Comparison of ENCODE assay signal across 8 cellular contexts in genomic region chr11:134207538-134208239, GRCh38. TPM values are rescaled to one million over a fixed set of nuclear protein-coding genes. Genes with fewer than 3 reads are reported as not detected.
DNase-seq lines count a peak whose midpoint lies in the region; ATAC-seq and TF ChIP-seq lines count a peak whose summit lies in the region.

No MANE protein-coding gene starts in this region.

- no peak overlapping the region for H3K27ac ChIP-seq in CD8-positive, alpha-beta T cell (ENCODE audit: low read depth, low read length)

- no peaks in the 10 kb centered on the region for H3K27me3 Mint-ChIP-seq in CD8-positive, alpha-beta T cell (ENCODE audit: low read depth)

- no peak overlapping the region for H3K4me3 Mint-ChIP-seq in CD8-positive, alpha-beta T cell

- H3K4me3 ChIP-seq in CD8-positive, alpha-beta T cell (ENCODE audit: low read depth, low read length), result no peak overlapping the region
- no peak overlapping the region for H3K4me3 ChIP-seq in fibroblast of the aortic adventitia (ENCODE audit: low read depth, low read length)

- DNase-seq in CD8-positive, alpha-beta T cell, result peak; percentile 37 to 76 (median 69)
- DNase-seq in activated T-cell treated with anti-CD3 and anti-CD28 coated beads for 24 hours (ENCODE audit: low read depth) (peak; percentile 50), fibroblast of the aortic adventitia (ENCODE audit: low read depth) (peak; percentile 22), omental fat pad (ENCODE audit: low spot score) (no peak), NOMO-1 treated with dmso at 0.1 percent for 144 hours (lab: John Stamatoyannopoulos, UW; ENCODE audit: unreplicated experiment) (no peak), cerebellar nuclear complex (lab: John Stamatoyannopoulos, UW) (no peak)
- DNase-seq in stimulated activated CD4-positive, alpha-beta T cell treated with anti-CD3 and anti-CD28 coated beads, Interleukin-15, amount 100 ng/mL, for 24 hours, result peak; percentile 75

- no peaks in the 10 kb centered on the region for H3K9me3 ChIP-seq in CD8-positive, alpha-beta T cell (ENCODE audit: low read length)

- H3K9me3 Mint-ChIP-seq in CD8-positive, alpha-beta T cell, result no peaks in the 10 kb centered on the region

- ATAC-seq in CD8-positive, alpha-beta T cell, result peak; percentile 36
- no peak for ATAC-seq in omental fat pad (ENCODE audit: low FRiP score)

- intact Hi-C loops in CD8-positive, alpha-beta T cell (cut with DNase I, micrococcal nuclease), result loop anchor here (1.0 to 5.0 kb wide), 6 partner anchors 17 to 240 kb away; partner anchors contain the start of genes GLB1L3 (in 2 of the 2), ACAD8 (in 1 of the 2), GLB1L2 (in 1 of the 2) and THYN1 (in 1 of the 2)

- H3K36me3 Mint-ChIP-seq in CD8-positive, alpha-beta T cell, result peaks cover 80% of the 10 kb centered on the region

- peaks cover 33% of the 10 kb centered on the region for H3K36me3 ChIP-seq in CD8-positive, alpha-beta T cell (ENCODE audit: insufficient read depth, low read length)

- TF ChIP-seq CTCF in CD8-positive, alpha-beta T cell (IDR thresholded peaks at IDR 0.05), result peak; percentile 92
- TF ChIP-seq CTCF in LNCAP (IDR thresholded peaks at IDR 0.05) (peak; percentile 87), fibroblast of the aortic adventitia (IDR thresholded peaks at IDR 0.05; ENCODE audit: insufficient read depth, low read length) (peak; percentile 61), omental fat pad (IDR thresholded peaks at IDR 0.05) (peak in 1 of 3 donors; percentile 40)

- H3K4me1 Mint-ChIP-seq in CD8-positive, alpha-beta T cell (ENCODE audit: low read depth), result peaks cover 2% of the 10 kb centered on the region

- POLR2A ChIA-PET in CD8-positive, alpha-beta T cell (lab: Charles Lee), result interaction anchor here (0.8 to 1.5 kb wide), 2 partner anchors 17 to 43 kb away, joined by 3 to 5 read pairs; partner anchors contain the start of genes NCAPD3 and VPS26B

- CTCF ChIA-PET in CD8-positive, alpha-beta T cell (lab: Charles Lee), result interaction anchor here (0.7 to 2.5 kb wide), 20 partner anchors 10 to 169 kb away, joined by 3 to 16 read pairs (median 4); partner anchors contain the start of genes ACAD8, GLB1L3, NCAPD3 and THYN1

- H3K27me3 ChIP-seq in CD8-positive, alpha-beta T cell (ENCODE audit: insufficient read depth, low read length), result no peaks in the 10 kb centered on the region

- no peaks in the 10 kb centered on the region for H3K4me1 ChIP-seq in CD8-positive, alpha-beta T cell (ENCODE audit: insufficient read depth, low read length)

- H3K27ac Mint-ChIP-seq in CD8-positive, alpha-beta T cell, result no peak overlapping the region

RNA-seq across cellular contexts. Expression of gene NCAPD3, which starts 16.1 kb away (rescaled TPM):
- 10 to 100 TPM; 30.2 to 30.4 TPM for total RNA-seq in CD8-positive, alpha-beta T cell
- total RNA-seq in fibroblast of the aortic adventitia (ENCODE audit: low replicate concordance) (10.8 and 29.7 TPM in 2 replicates), omental fat pad (10 to 100 TPM; 10.4 to 14.3 (median 11.2) TPM)

RNA-seq across cellular contexts. Expression of gene VPS26B, which starts 16.8 kb away (rescaled TPM):
- total RNA-seq in CD8-positive, alpha-beta T cell, result 10 to 100 TPM; 36.8 to 37.8 TPM
- total RNA-seq in fibroblast of the aortic adventitia (ENCODE audit: low replicate concordance) (41.7 and 43.3 TPM in 2 replicates), omental fat pad (10 to 100 TPM; 25.4 to 52.8 (median 37.0) TPM)

RNA-seq across cellular contexts. Expression of gene THYN1, which starts 45.5 kb away (rescaled TPM):
- 10 to 100 TPM; 27.1 to 31.5 TPM for total RNA-seq in CD8-positive, alpha-beta T cell
- total RNA-seq in fibroblast of the aortic adventitia (ENCODE audit: low replicate concordance), result 25.0 and 54.5 TPM in 2 replicates
- total RNA-seq in omental fat pad, result 10 to 100 TPM; 26.9 to 76.5 (median 59.6) TPM

RNA-seq across cellular contexts. Expression of gene ACAD8, which starts 45.7 kb away (rescaled TPM):
- total RNA-seq in CD8-positive, alpha-beta T cell, result 10 to 100 TPM; 19.5 to 20.3 TPM
- 15.2 and 17.3 TPM in 2 replicates for total RNA-seq in fibroblast of the aortic adventitia (ENCODE audit: low replicate concordance)
- 10 to 100 TPM; 21.4 to 33.4 (median 28.2) TPM for total RNA-seq in omental fat pad

Comparison
In these comparisons a context has a peak if more than half of its experiments do, and no peak if none do; other contexts are left out.
1. DNase-seq: peak in CD8-positive, alpha-beta T cell (7 of 7), activated T-cell treated with anti-CD3 and anti-CD28 coated beads for 24 hours (single experiment), fibroblast of the aortic adventitia (single experiment) and stimulated activated CD4-positive, alpha-beta T cell treated with anti-CD3 and anti-CD28 coated beads, Interleukin-15, amount 100 ng/mL, for 24 hours (single experiment); none in omental fat pad (single experiment), NOMO-1 treated with dmso at 0.1 percent for 144 hours (single experiment) and cerebellar nuclear complex (0 of 2).